In genomic region chr22:45094081-45094720, GRCh38 we compare ENCODE assay signal across 35 cellular contexts.
"Had no signal": no experiment of that assay in that cellular context is flagged by ENCODE, and none has a peak within 500 bp of the region (broad histone marks: within the 10 kb centered on the region; RNA-seq: fewer than 3 reads in every experiment).

No MANE protein-coding gene starts in this region.

- H3K4me1 Mint-ChIP-seq: activated B cell treated with CpG ODN at 0.5 μM for 24 hours had no signal

- H3K36me3 Mint-ChIP-seq: activated naive CD8-positive, alpha-beta T cell; brain had no signal

- H3K36me3 ChIP-seq: breast epithelium, cardiac muscle cell, colonic mucosa, esophagus squamous epithelium, gastroesophageal sphincter, WERI-Rb-1 had no signal

- H3K4me3 ChIP-seq: breast epithelium, cardiac muscle cell, colonic mucosa, esophagus squamous epithelium, gastroesophageal sphincter had no signal

- H3K27ac Mint-ChIP-seq: activated B cell treated with CpG ODN at 0.5 μM for 24 hours; activated CD8-positive, alpha-beta T cell treated with anti-CD3 and anti-CD28 coated beads for 36 hours; activated naive CD8-positive, alpha-beta T cell; activated T-helper 17 cell treated with anti-CD3 and anti-CD28 coated beads, Interleukin-2, amount 50 U/mL, for 72 hours; brain; T-helper 17 cell; T-helper 2 cell treated with Interferon-gamma antibody and Interleukin-4, amounts not matched to agents 5 μg/mL and 100 μg/mL, for 36 hours had no signal

- H3K27ac ChIP-seq: breast epithelium, cardiac muscle cell, colonic mucosa, epithelial cell of prostate, esophagus squamous epithelium, gastroesophageal sphincter, WERI-Rb-1 had no signal

- ATAC-seq: activated CD4-positive, CD25-positive, alpha-beta regulatory T cell treated with anti-CD3 and anti-CD28 coated beads, Interleukin-2, amount 50 U/mL, for 24 hours; activated CD8-positive, alpha-beta T cell treated with anti-CD3 and anti-CD28 coated beads for 36 hours; activated T-cell treated with anti-CD3 and anti-CD28 coated beads, Interleukin-2, amount 50 U/mL, for 4 hours; activated T-helper 17 cell treated with anti-CD3 and anti-CD28 coated beads, Interleukin-2, amount 50 U/mL, for 72 hours; gastroesophageal sphincter; T-helper 17 cell had no signal

- H3K9me3 ChIP-seq: colonic mucosa had no signal

- H3K9me3 Mint-ChIP-seq: activated B cell treated with CpG ODN at 0.5 μM for 24 hours; activated CD8-positive, alpha-beta T cell treated with anti-CD3 and anti-CD28 coated beads for 36 hours; activated T-cell treated with anti-CD3 and anti-CD28 coated beads, Interleukin-2, amount 50 U/mL, for 4 hours; activated T-helper 17 cell treated with anti-CD3 and anti-CD28 coated beads, Interleukin-2, amount 50 U/mL, for 72 hours; T-helper 2 cell treated with Interferon-gamma antibody and Interleukin-4, amounts not matched to agents 5 μg/mL and 100 μg/mL, for 36 hours had no signal

- FAIRE-seq: endometrium, endothelial cell of umbilical vein had no signal

- H3K4me1 ChIP-seq: breast epithelium, colonic mucosa, gastroesophageal sphincter had no signal

- DNase-seq: activated B cell treated with CpG ODN at 0.5 μM for 24 hours; activated CD4-positive, alpha-beta T cell treated with anti-CD3 and anti-CD28 coated beads for 48 hours; activated CD4-positive, alpha-beta T cell treated with anti-CD3 and anti-CD28 coated beads, Interleukin-2, amount 50 U/mL, for 1 hour; activated CD4-positive, alpha-beta T cell treated with anti-CD3 and anti-CD28 coated beads, Interleukin-2, amount 50 U/mL, for 48 hours; activated CD8-positive, alpha-beta memory T cell treated with anti-CD3 and anti-CD28 coated beads for 24 hours; activated CD8-positive, alpha-beta T cell treated with anti-CD3 and anti-CD28 coated beads for 36 hours; activated effector memory CD4-positive, alpha-beta T cell treated with Interleukin-2 at 50 U/mL for 16 hours; activated gamma-delta T cell treated with Interleukin-2 at 50 U/mL for 16 hours; activated naive CD4-positive, alpha-beta T cell treated with anti-CD3 and anti-CD28 coated beads, Interleukin-2, amount 50 U/mL, for 16 hours; activated naive CD4-positive, alpha-beta T cell treated with Interleukin-2 at 50 U/mL for 16 hours; activated T-cell treated with anti-CD3 and anti-CD28 coated beads, Interleukin-2, amount 50 U/mL, for 4 hours; amniotic stem cell; anterior cingulate cortex; central memory CD4-positive, alpha-beta T cell; cerebellar nuclear complex; colonic mucosa; effector CD8-positive, alpha-beta T cell; esophagus squamous epithelium; foreskin melanocyte; head of caudate nucleus; T-helper 1 cell; T-helper 17 cell; T1000; WERI-Rb-1 had no signal

- H3K27me3 ChIP-seq: cardiac muscle cell, colonic mucosa had no signal

- H3K4me3 Mint-ChIP-seq: activated B cell treated with CpG ODN at 0.5 μM for 24 hours; activated CD8-positive, alpha-beta T cell treated with anti-CD3 and anti-CD28 coated beads for 36 hours; activated naive CD8-positive, alpha-beta T cell; activated T-cell treated with anti-CD3 and anti-CD28 coated beads, Interleukin-2, amount 50 U/mL, for 4 hours; activated T-helper 17 cell treated with anti-CD3 and anti-CD28 coated beads, Interleukin-2, amount 50 U/mL, for 72 hours; brain; T-helper 17 cell; T-helper 2 cell treated with Interferon-gamma antibody and Interleukin-4, amounts not matched to agents 5 μg/mL and 100 μg/mL, for 36 hours had no signal
